ENCODE assay signal across 10 cellular contexts in the genomic region with DNA sequence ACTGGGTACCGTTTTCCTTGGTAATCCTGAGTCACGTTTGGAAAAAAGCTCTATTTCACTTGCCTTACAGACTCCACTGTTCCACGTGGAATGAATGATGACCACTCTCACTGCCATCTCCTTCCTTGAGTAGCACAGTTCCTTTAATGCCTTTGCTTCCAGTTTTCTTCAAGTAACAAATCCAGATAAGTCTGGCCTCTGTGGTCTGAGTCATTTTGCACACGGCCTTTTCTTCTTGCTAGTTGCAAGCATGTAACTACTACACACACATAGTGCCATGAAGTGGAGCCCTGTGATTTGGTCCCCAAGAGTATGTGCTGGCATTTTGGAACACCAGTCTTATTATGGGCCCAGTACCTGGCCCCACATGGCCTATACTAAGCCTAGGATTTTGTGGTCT.
DNase-seq lines count a peak whose midpoint lies in the region; ATAC-seq and TF ChIP-seq lines count a peak whose summit lies in the region.
"Had no signal": no experiment of that assay in that cellular context is flagged by ENCODE, and none has a peak within 500 bp of the region (broad histone marks: within the 10 kb centered on the region; RNA-seq: fewer than 3 reads in every experiment).

No MANE protein-coding gene starts in this region.

- H3K27ac ChIP-seq in angular gyrus (ENCODE audit: low read depth, low read length) (peak overlapping the region; percentile 58), left ventricle myocardium inferior (replicated peaks) (peak overlapping the region; percentile 47), thoracic aorta (peak overlapping the region; percentile 80 to 85)

- CTCF ChIA-PET in activated CD8-positive, alpha-beta T cell treated with anti-CD3 and anti-CD28 coated beads for 36 hours (lab: Charles Lee) = no interaction called here
- CTCF ChIA-PET in activated CD8-positive, alpha-beta T cell treated with anti-CD3 and anti-CD28 coated beads, Interleukin-2, amount 10 ng/mL, durations not matched to agents 7 days and 5 days (lab: Charles Lee) = no interaction called here

- POLR2A ChIA-PET in activated CD8-positive, alpha-beta T cell treated with anti-CD3 and anti-CD28 coated beads for 36 hours (lab: Charles Lee) = no interaction called here
- POLR2A ChIA-PET in activated CD8-positive, alpha-beta T cell treated with anti-CD3 and anti-CD28 coated beads, Interleukin-2, amount 10 ng/mL, durations not matched to agents 7 days and 5 days (lab: Charles Lee) = no interaction called here

- TF ChIP-seq CTCF in activated CD8-positive, alpha-beta T cell treated with anti-CD3 and anti-CD28 coated beads for 36 hours (IDR thresholded peaks at IDR 0.05) = no peak
- TF ChIP-seq CTCF in left ventricle myocardium inferior (IDR thresholded peaks at IDR 0.05; ENCODE audit: borderline replicate concordance) (no peak), thoracic aorta (IDR thresholded peaks at IDR 0.05) (no peak)

- no peak overlapping the region for H3K4me3 Mint-ChIP-seq in activated CD8-positive, alpha-beta T cell treated with anti-CD3 and anti-CD28 coated beads for 36 hours
- no peak overlapping the region for H3K4me3 Mint-ChIP-seq in activated CD8-positive, alpha-beta T cell treated with anti-CD3 and anti-CD28 coated beads, Interleukin-2, amount 10 ng/mL, durations not matched to agents 7 days and 5 days

- H3K9me3 Mint-ChIP-seq in activated CD8-positive, alpha-beta T cell treated with anti-CD3 and anti-CD28 coated beads for 36 hours = no peaks in the 10 kb centered on the region
- no peaks in the 10 kb centered on the region for H3K9me3 Mint-ChIP-seq in activated CD8-positive, alpha-beta T cell treated with anti-CD3 and anti-CD28 coated beads, Interleukin-2, amount 10 ng/mL, durations not matched to agents 7 days and 5 days (ENCODE audit: insufficient read depth)

- H3K9me3 ChIP-seq in left ventricle myocardium inferior (replicated peaks) (no peaks in the 10 kb centered on the region), thoracic aorta (no peaks in the 10 kb centered on the region)
- H3K9me3 ChIP-seq: breast epithelium had no signal

- H3K27ac Mint-ChIP-seq in activated CD8-positive, alpha-beta T cell treated with anti-CD3 and anti-CD28 coated beads for 36 hours = peak overlapping the region; percentile 66
- no peak overlapping the region for H3K27ac Mint-ChIP-seq in activated CD8-positive, alpha-beta T cell treated with anti-CD3 and anti-CD28 coated beads, Interleukin-2, amount 10 ng/mL, durations not matched to agents 7 days and 5 days

- H3K36me3 ChIP-seq in left ventricle myocardium inferior (peaks cover 42% of the 10 kb centered on the region), thoracic aorta (peaks cover 5% of the 10 kb centered on the region)

- H3K27me3 Mint-ChIP-seq in activated CD8-positive, alpha-beta T cell treated with anti-CD3 and anti-CD28 coated beads for 36 hours = no peaks in the 10 kb centered on the region
- peaks cover 4% of the 10 kb centered on the region for H3K27me3 Mint-ChIP-seq in activated CD8-positive, alpha-beta T cell treated with anti-CD3 and anti-CD28 coated beads, Interleukin-2, amount 10 ng/mL, durations not matched to agents 7 days and 5 days (ENCODE audit: low read depth)

- ATAC-seq in activated CD8-positive, alpha-beta T cell treated with anti-CD3 and anti-CD28 coated beads for 36 hours = no peak
- ATAC-seq in activated CD8-positive, alpha-beta T cell treated with anti-CD3 and anti-CD28 coated beads, Interleukin-2, amount 10 ng/mL, durations not matched to agents 7 days and 5 days = no peak
- ATAC-seq in thoracic aorta (ENCODE audit: insufficient number of reproducible peaks, low FRiP score, low read depth) (peak; percentile 60), HG03520 (IDR thresholded peaks at IDR 0.05; ENCODE audit: unreplicated experiment) (no peak)

- peaks cover 61% of the 10 kb centered on the region for H3K4me1 ChIP-seq in left ventricle myocardium inferior
- H3K4me1 ChIP-seq in thoracic aorta (ENCODE audit: control insufficient read depth in 1 of 2, low read depth in 2 of 2) = peaks cover 19 to 69% of the 10 kb centered on the region in 2 donors
- H3K4me1 ChIP-seq: breast epithelium had no signal

- no peaks in the 10 kb centered on the region for H3K27me3 ChIP-seq in left ventricle myocardium inferior (ENCODE audit: low read depth)
- no peaks in the 10 kb centered on the region for H3K27me3 ChIP-seq in thoracic aorta (replicated peaks; ENCODE audit: insufficient read depth)
- H3K27me3 ChIP-seq: breast epithelium had no signal

- intact Hi-C loops in activated CD8-positive, alpha-beta T cell treated with anti-CD3 and anti-CD28 coated beads for 36 hours (cut with micrococcal nuclease) = no loop called here
- intact Hi-C loops in left ventricle myocardium inferior (cut with micrococcal nuclease) = no loop called here

- H3K4me3 ChIP-seq in left ventricle myocardium inferior = no peak overlapping the region
- H3K4me3 ChIP-seq in thoracic aorta = peak overlapping the region; percentile 63
- H3K4me3 ChIP-seq: breast epithelium had no signal

- peaks cover 14% of the 10 kb centered on the region for H3K4me1 Mint-ChIP-seq in activated CD8-positive, alpha-beta T cell treated with anti-CD3 and anti-CD28 coated beads for 36 hours (ENCODE audit: low read depth)
- no peaks in the 10 kb centered on the region for H3K4me1 Mint-ChIP-seq in activated CD8-positive, alpha-beta T cell treated with anti-CD3 and anti-CD28 coated beads, Interleukin-2, amount 10 ng/mL, durations not matched to agents 7 days and 5 days (ENCODE audit: low read depth)

- DNase-seq in activated CD8-positive, alpha-beta T cell treated with anti-CD3 and anti-CD28 coated beads for 36 hours = peak; percentile 16
- DNase-seq in activated CD8-positive, alpha-beta T cell treated with anti-CD3 and anti-CD28 coated beads, Interleukin-2, amount 10 ng/mL, durations not matched to agents 7 days and 5 days = no peak
- DNase-seq in left ventricle myocardium inferior (no peak), thoracic aorta (ENCODE audit: low spot score) (no peak), NCI-H345 treated with DMSO at 0.1 percent for 48 hours (lab: John Stamatoyannopoulos, UW; ENCODE audit: unreplicated experiment) (no peak)
- DNase-seq in activated CD4-positive, CD25-positive, alpha-beta regulatory T cell (lab: John Stamatoyannopoulos, UW) = no peak
- DNase-seq: NCI-H1694 had no signal

- no peaks in the 10 kb centered on the region for H3K36me3 Mint-ChIP-seq in activated CD8-positive, alpha-beta T cell treated with anti-CD3 and anti-CD28 coated beads for 36 hours (ENCODE audit: low read depth)
- H3K36me3 Mint-ChIP-seq in activated CD8-positive, alpha-beta T cell treated with anti-CD3 and anti-CD28 coated beads, Interleukin-2, amount 10 ng/mL, durations not matched to agents 7 days and 5 days (ENCODE audit: low read depth) = no peaks in the 10 kb centered on the region
